ENCODE assay signal across 20 cellular contexts in genomic region chr1:31659889-31660288, GRCh38. TPM values are rescaled to one million over a fixed set of nuclear protein-coding genes. Genes with fewer than 3 reads are reported as not detected.
A peak's percentile ranks its signal among the peaks of the same experiment; 100 is the strongest.
DNase-seq lines count a peak whose midpoint lies in the region; ATAC-seq and TF ChIP-seq lines count a peak whose summit lies in the region.
"Had no signal": no experiment of that assay in that cellular context is flagged by ENCODE, and none has a peak within 500 bp of the region (broad histone marks: within the 10 kb centered on the region; RNA-seq: fewer than 3 reads in every experiment).

No MANE protein-coding gene starts in this region.

- intact Hi-C loops in tibial artery (cut with DNase I; ENCODE audit: low total_unique reads), result loop anchor here (5.0 to 10.0 kb wide), 3 partner anchors 47 to 415 kb away; partner anchors contain the start of gene TMEM39B
- intact Hi-C loops in activated naive CD4-positive, alpha-beta T cell treated with anti-CD3 and anti-CD28 coated beads for 36 hours (cut with micrococcal nuclease), result no loop called here

- no peak overlapping the region for H2AFZ ChIP-seq in neuronal stem cell (ENCODE audit: low read length)
- H2AFZ ChIP-seq: GM23248 had no signal

- H3K23ac ChIP-seq in neuronal stem cell (ENCODE audit: low read depth, low read length, poor library complexity), result no peak overlapping the region

- H4K20me1 ChIP-seq in BLaER1, result no peaks in the 10 kb centered on the region

- no peak overlapping the region for H3K4ac ChIP-seq in neuronal stem cell (ENCODE audit: low read length)

- H3K4me3 ChIP-seq in BLaER1 (peak overlapping the region; percentile 23), coronary artery (no peak overlapping the region), neuronal stem cell (ENCODE audit: low read length in 2 of 2) (no peak overlapping the region), tibial artery (no peak overlapping the region)
- H3K4me3 ChIP-seq: A549, GM23248, HAP-1 had no signal

- H4K91ac ChIP-seq in neuronal stem cell (ENCODE audit: low read depth, low read length, poor library complexity), result no peak overlapping the region

- H2BK120ac ChIP-seq in neuronal stem cell (ENCODE audit: low read depth, low read length), result no peak overlapping the region

- no peak overlapping the region for H3K27ac Mint-ChIP-seq in effector memory CD8-positive, alpha-beta T cell
- no peak overlapping the region for H3K27ac Mint-ChIP-seq in activated naive CD4-positive, alpha-beta T cell treated with anti-CD3 and anti-CD28 coated beads for 36 hours
- H3K27ac Mint-ChIP-seq: CD8-positive, alpha-beta T cell; IgD-negative memory B cell had no signal

- no peak for ATAC-seq in effector memory CD8-positive, alpha-beta T cell (replicated peaks)
- ATAC-seq: A549; CD8-positive, alpha-beta T cell; HepG2 had no signal

- no peak overlapping the region for H4K8ac ChIP-seq in neuronal stem cell (ENCODE audit: low read depth, low read length)

- H3K27ac ChIP-seq in BLaER1, result peak overlapping the region; percentile 85
- H3K27ac ChIP-seq in coronary artery, result peak overlapping the region; percentile 11 to 67
- H3K27ac ChIP-seq in neuronal stem cell (replicated peaks; ENCODE audit: low read length), result no peak overlapping the region
- H3K27ac ChIP-seq in tibial artery, result peak overlapping the region; percentile 41 to 42
- H3K27ac ChIP-seq: 22Rv1, A549, GM23248 had no signal

- no peak for DNase-seq in coronary artery (ENCODE audit: low spot score)
- no peak for DNase-seq in neuronal stem cell (ENCODE audit: low spot score)
- no peak for DNase-seq in tibial artery
- DNase-seq in activated CD4-positive, CD25-positive, alpha-beta regulatory T cell treated with anti-CD3 and anti-CD28 coated beads, Interleukin-2, amount 50 U/mL, for 72 hours, result no peak
- DNase-seq in effector memory CD8-positive, alpha-beta T cell, result no peak
- no peak for DNase-seq in activated naive CD4-positive, alpha-beta T cell treated with anti-CD3 and anti-CD28 coated beads for 36 hours
- DNase-seq: AML-193; Calu3; CD8-positive, alpha-beta T cell; DMS79 treated with DMSO at 0.1 percent for 48 hours; GF-D8; GM23248 had no signal

- no peaks in the 10 kb centered on the region for H3K36me3 Mint-ChIP-seq in effector memory CD8-positive, alpha-beta T cell (ENCODE audit: insufficient read depth)
- H3K36me3 Mint-ChIP-seq in activated naive CD4-positive, alpha-beta T cell treated with anti-CD3 and anti-CD28 coated beads for 36 hours (ENCODE audit: low read depth), result no peaks in the 10 kb centered on the region
- H3K36me3 Mint-ChIP-seq: CD8-positive, alpha-beta T cell; IgD-negative memory B cell had no signal

- H2BK15ac ChIP-seq in neuronal stem cell (ENCODE audit: low read length), result no peak overlapping the region

- TF ChIP-seq CTCF in coronary artery (IDR thresholded peaks at IDR 0.05) (no peak), tibial artery (IDR thresholded peaks at IDR 0.05) (no peak)

- H3K4me3 Mint-ChIP-seq in effector memory CD8-positive, alpha-beta T cell, result no peak overlapping the region
- no peak overlapping the region for H3K4me3 Mint-ChIP-seq in activated naive CD4-positive, alpha-beta T cell treated with anti-CD3 and anti-CD28 coated beads for 36 hours
- H3K4me3 Mint-ChIP-seq: CD8-positive, alpha-beta T cell; IgD-negative memory B cell had no signal

- H3K9me3 ChIP-seq in BLaER1, result no peaks in the 10 kb centered on the region
- H3K9me3 ChIP-seq in neuronal stem cell (replicated peaks in 1 of 2; ENCODE audit: control insufficient read depth in 2 of 2, insufficient read depth in 1 of 2, low read depth in 1 of 2, low read length in 2 of 2), result no peaks in the 10 kb centered on the region
- no peaks in the 10 kb centered on the region for H3K9me3 ChIP-seq in tibial artery
- H3K9me3 ChIP-seq: A549, HAP-1 had no signal

- WGBS in neuronal stem cell (ENCODE audit: extremely low coverage in 2 of 2, insufficient read length in 2 of 2, insufficient replicate concordance in 1 of 2), 2 donors, result no CpG with 5 or more reads among the region's 3 CpGs

- H3K36me3 ChIP-seq in BLaER1 (no peaks in the 10 kb centered on the region), neuronal stem cell (replicated peaks in 1 of 2; ENCODE audit: control insufficient read depth in 2 of 2, insufficient read depth in 2 of 2, low read length in 2 of 2) (no peaks in the 10 kb centered on the region), tibial artery (peaks cover 4 to 81% (median 21%) of the 10 kb centered on the region in 3 donors)
- H3K36me3 ChIP-seq: HAP-1 had no signal

- H3K4me1 ChIP-seq in BLaER1 (peaks cover 96% of the 10 kb centered on the region), neuronal stem cell (ENCODE audit: control insufficient read depth in 2 of 2, insufficient read depth in 1 of 2, low read depth in 1 of 2, low read length in 2 of 2) (peaks cover 3 to 7% of the 10 kb centered on the region in 2 donors), tibial artery (peaks cover 0 to 18% (median 12%) of the 10 kb centered on the region in 4 donors)
- H3K4me1 ChIP-seq: HAP-1 had no signal

- no peaks in the 10 kb centered on the region for H3K79me1 ChIP-seq in neuronal stem cell (ENCODE audit: low read depth, low read length)

- peak overlapping the region; percentile 19 for H2BK5ac ChIP-seq in neuronal stem cell (ENCODE audit: low read length)

- H3K27me3 ChIP-seq in BLaER1 (no peaks in the 10 kb centered on the region), neuronal stem cell (ENCODE audit: control insufficient read depth in 3 of 3, insufficient read depth in 3 of 3, low read depth in 1 of 3, low read length in 3 of 3) (peaks cover 0 to 52% (median 0%) of the 10 kb centered on the region in 3 experiments), tibial artery (no peaks in the 10 kb centered on the region)

- H3K4me2 ChIP-seq in BLaER1, result peak overlapping the region; percentile 84
- H3K4me2 ChIP-seq in neuronal stem cell (ENCODE audit: insufficient read depth, low read length, poor library complexity, severe bottlenecking), result no peak overlapping the region
- H3K4me2 ChIP-seq: A549 had no signal

- no peak overlapping the region for H3K18ac ChIP-seq in neuronal stem cell (ENCODE audit: low read length)

- CTCF ChIA-PET in activated naive CD4-positive, alpha-beta T cell treated with anti-CD3 and anti-CD28 coated beads for 36 hours (lab: Charles Lee), result interaction anchor here (1.0 to 3.5 kb wide), 2 partner anchors 10 to 130 kb away, joined by 3 to 21 read pairs; no protein-coding TSS in a partner anchor

- H2AK5ac ChIP-seq in neuronal stem cell (ENCODE audit: low read depth, low read length), result no peak overlapping the region

- peaks cover 0 to 4% of the 10 kb centered on the region in 2 donors for H3K4me1 Mint-ChIP-seq in effector memory CD8-positive, alpha-beta T cell (ENCODE audit: low read depth in 2 of 2)
- H3K4me1 Mint-ChIP-seq in activated naive CD4-positive, alpha-beta T cell treated with anti-CD3 and anti-CD28 coated beads for 36 hours (ENCODE audit: low read depth), result no peaks in the 10 kb centered on the region

- H2BK12ac ChIP-seq in neuronal stem cell (ENCODE audit: low read length), result no peak overlapping the region

- H3K14ac ChIP-seq in neuronal stem cell (ENCODE audit: low read length), result no peak overlapping the region

- peak overlapping the region; percentile 59 for H3K9ac ChIP-seq in BLaER1
- H3K9ac ChIP-seq in neuronal stem cell (ENCODE audit: low read depth, low read length, poor library complexity), result no peak overlapping the region
- H3K9ac ChIP-seq: GM23248 had no signal

- H3K9me3 Mint-ChIP-seq in effector memory CD8-positive, alpha-beta T cell, result no peaks in the 10 kb centered on the region
- H3K9me3 Mint-ChIP-seq in activated naive CD4-positive, alpha-beta T cell treated with anti-CD3 and anti-CD28 coated beads for 36 hours, result no peaks in the 10 kb centered on the region
- H3K9me3 Mint-ChIP-seq: CD8-positive, alpha-beta T cell; IgD-negative memory B cell had no signal

- peaks cover 11 to 52% of the 10 kb centered on the region in 2 donors for H3K27me3 Mint-ChIP-seq in effector memory CD8-positive, alpha-beta T cell
- H3K27me3 Mint-ChIP-seq in activated naive CD4-positive, alpha-beta T cell treated with anti-CD3 and anti-CD28 coated beads for 36 hours (ENCODE audit: low read depth), result no peaks in the 10 kb centered on the region

RNA-seq across cellular contexts. Expression of gene PEF1, which starts 15.2 kb away (rescaled TPM):
- polyA plus RNA-seq in neuronal stem cell (2013, experiment 1 of 2), result 43.1 TPM
- 43.8 TPM for polyA plus RNA-seq in neuronal stem cell (2013, experiment 2 of 2)
- total RNA-seq in activated naive CD4-positive, alpha-beta T cell treated with anti-CD3 and anti-CD28 coated beads for 36 hours, result 10 to 100 TPM; 79.6 to 80.6 TPM

RNA-seq across cellular contexts. Expression of gene HCRTR1, which starts 42.4 kb away (rescaled TPM):
- polyA plus RNA-seq in neuronal stem cell (2013, experiment 1 of 2), result 0.28 TPM
- 0.22 TPM for polyA plus RNA-seq in neuronal stem cell (2013, experiment 2 of 2)
- total RNA-seq in activated naive CD4-positive, alpha-beta T cell treated with anti-CD3 and anti-CD28 coated beads for 36 hours, result not detected
- total RNA-seq: Calu3; CD8-positive, alpha-beta T cell; GM23248; H4; HepG2 had no signal
- polyA plus RNA-seq: A549, BJ, GM23248, HepG2, IgD-negative memory B cell had no signal

RNA-seq across cellular contexts. Expression of gene COL16A1, which starts 43.9 kb away (rescaled TPM):
- polyA plus RNA-seq in neuronal stem cell (2013, experiment 1 of 2), result 1.2 TPM
- polyA plus RNA-seq in neuronal stem cell (2013, experiment 2 of 2), result 1.3 TPM
- under 1 TPM; 0.17 to 0.47 TPM for total RNA-seq in activated naive CD4-positive, alpha-beta T cell treated with anti-CD3 and anti-CD28 coated beads for 36 hours
- polyA plus RNA-seq: IgD-negative memory B cell had no signal
